ENCODE assay signal across 22 cellular contexts in the genomic region with DNA sequence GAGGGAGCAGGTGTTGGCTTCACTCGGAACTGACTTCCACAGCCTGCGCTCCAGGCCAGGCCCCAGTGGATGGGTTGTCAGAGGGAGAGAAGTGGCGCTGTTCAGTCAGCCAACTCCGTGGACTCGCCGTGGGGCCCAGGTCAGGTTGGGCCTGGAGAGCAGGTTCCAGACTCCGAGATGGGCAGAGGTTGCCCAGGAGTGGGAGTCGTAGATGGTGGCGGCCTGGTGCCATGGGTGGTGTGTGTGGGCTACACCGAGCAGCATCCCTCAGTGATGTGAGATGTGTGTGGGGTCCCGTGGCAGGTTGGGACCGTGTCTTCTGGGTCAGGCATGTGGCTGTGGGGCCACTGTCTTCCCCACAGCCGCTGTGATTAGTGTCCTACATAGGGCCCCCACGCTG.
"Had no signal": no experiment of that assay in that cellular context is flagged by ENCODE, and none has a peak within 500 bp of the region (broad histone marks: within the 10 kb centered on the region; RNA-seq: fewer than 3 reads in every experiment).

No MANE protein-coding gene starts in this region.

- H3K27ac ChIP-seq: left ventricle myocardium inferior, pancreas, prostate gland, skin epidermis, suprapubic skin, thoracic aorta, tibial artery, upper lobe of right lung had no signal

- H3K9me3 ChIP-seq: pancreas, prostate gland, suprapubic skin, thoracic aorta, upper lobe of right lung had no signal

- ATAC-seq: natural killer cell treated with Interleukin-12 subunit alpha and Interleukin-12 subunit beta and Interleukin-15 and Interleukin-18, amount 100 ng/mL, for 72 hours; right cardiac atrium; sciatic nerve; upper lobe of right lung had no signal

- H3K27me3 ChIP-seq: pancreas, suprapubic skin, tibial artery, upper lobe of right lung had no signal

- DNase-seq: hippocampal formation; left ventricle myocardium inferior; mesendoderm; naive B cell; pancreas; retina; right cardiac atrium; stimulated activated CD4-positive, alpha-beta T cell treated with anti-CD3 and anti-CD28 coated beads, Interleukin-12 subunit alpha, Interleukin-12 subunit beta, amount 100 ng/mL, for 4 hours; stimulated activated CD4-positive, alpha-beta T cell treated with anti-CD3 and anti-CD28 coated beads, Interleukin-15, amount 100 ng/mL, for 24 hours; stimulated activated CD4-positive, alpha-beta T cell treated with anti-CD3 and anti-CD28 coated beads, Interleukin-2, amount 100 ng/mL, for 24 hours; stimulated activated CD4-positive, alpha-beta T cell treated with anti-CD3 and anti-CD28 coated beads, Interleukin-4, amount 100 ng/mL, for 1 hour; stimulated activated naive CD4-positive, alpha-beta T cell; tibial artery; trophoblast cell; upper lobe of right lung had no signal

- H3K4me1 ChIP-seq: pancreas, prostate gland, suprapubic skin, tibial artery, upper lobe of right lung had no signal

- H3K4me3 ChIP-seq: left ventricle myocardium inferior, lung, pancreas, prostate gland, skin epidermis, suprapubic skin, thoracic aorta, tibial artery, upper lobe of right lung had no signal
